In genomic region chr5:147708708-147709107, GRCh38 we compare ENCODE assay signal across 24 cellular contexts.
"Had no signal": no experiment of that assay in that cellular context is flagged by ENCODE, and none has a peak within 500 bp of the region (broad histone marks: within the 10 kb centered on the region; RNA-seq: fewer than 3 reads in every experiment).

No MANE protein-coding gene starts in this region.

- H3K27ac ChIP-seq: brain microvascular endothelial cell, cardiac muscle cell, Peyer's patch, RWPE1, SJSA1 had no signal

- H3K4me1 ChIP-seq: Peyer's patch, SJSA1 had no signal

- H3K36me3 ChIP-seq: brain microvascular endothelial cell, cardiac muscle cell, Peyer's patch, SJSA1 had no signal

- H3K4me3 ChIP-seq: cardiac muscle cell, Peyer's patch, SJSA1 had no signal

- H3K27me3 ChIP-seq: brain microvascular endothelial cell, cardiac muscle cell, Peyer's patch, SJSA1 had no signal

- H3K9me3 ChIP-seq: Peyer's patch, SJSA1 had no signal

- DNase-seq: activated B cell treated with CpG ODN at 0.5 μM for 24 hours; activated CD4-positive, alpha-beta memory T cell treated with anti-CD3 and anti-CD28 coated beads for 36 hours; activated CD4-positive, alpha-beta T cell treated with anti-CD3 and anti-CD28 coated beads, Interleukin-2, amount 10 ng/mL, durations not matched to agents 7 days and 5 days; activated CD8-positive, alpha-beta memory T cell treated with anti-CD3 and anti-CD28 coated beads for 24 hours; activated gamma-delta T cell; activated naive CD4-positive, alpha-beta T cell treated with anti-CD3 and anti-CD28 coated beads for 36 hours; activated T-cell treated with anti-CD3 and anti-CD28 coated beads, Interleukin-2, amount 50 U/mL, for 48 hours; brain microvascular endothelial cell; NCI-H1092; NCI-H1417 treated with DMSO at 0.1 percent for 48 hours; NCI-H1694; NCI-H2029; NCI-H345; NCI-H510A; NCI-H526 treated with DMSO at 0.1 percent for 48 hours; NK-92 treated with Interleukin-12 subunit alpha and Interleukin-12 subunit beta, amount 100 ng/mL, for 24 hours; OCI-M1; Peyer's patch; Right ventricle myocardium superior; T-helper 17 cell; T-helper 9 cell had no signal
